In genomic region chr3:149314807-149315578, GRCh38 we compare ENCODE assay signal across 12 cellular contexts. TPM values are rescaled to one million over a fixed set of nuclear protein-coding genes. Genes with fewer than 3 reads are reported as not detected.
DNase-seq lines count a peak whose midpoint lies in the region; ATAC-seq and TF ChIP-seq lines count a peak whose summit lies in the region.
"Had no signal": no experiment of that assay in that cellular context is flagged by ENCODE, and none has a peak within 500 bp of the region (broad histone marks: within the 10 kb centered on the region; RNA-seq: fewer than 3 reads in every experiment).

No MANE protein-coding gene starts in this region.

- TF ChIP-seq POLR2A in gastroesophageal sphincter (IDR thresholded peaks at IDR 0.05), result no peak

- H3K9me3 ChIP-seq in skeletal muscle satellite cell (replicated peaks; ENCODE audit: low read length), result no peaks in the 10 kb centered on the region
- H3K9me3 ChIP-seq in gastroesophageal sphincter, result no peaks in the 10 kb centered on the region

- POLR2A ChIA-PET in HEK293T (lab: Yijun Ruan, JAX), result no interaction called here

- no peak overlapping the region for H3K4me3 ChIP-seq in skeletal muscle satellite cell (ENCODE audit: low read length)
- H3K4me3 ChIP-seq in gastroesophageal sphincter, result no peak overlapping the region

- no peak for TF ChIP-seq CTCF in gastroesophageal sphincter (IDR thresholded peaks at IDR 0.05)

- H3K27me3 ChIP-seq in skeletal muscle satellite cell (ENCODE audit: control insufficient read depth, insufficient read depth, low read length) (no peaks in the 10 kb centered on the region), gastroesophageal sphincter (no peaks in the 10 kb centered on the region)

- DNase-seq in GM04504 (ENCODE audit: low read depth), result peak; percentile 72
- peak; percentile 32 to 64 for DNase-seq in SW 1271 (lab: John Stamatoyannopoulos, UW)
- DNase-seq in left ventricle myocardium superior, result no peak
- DNase-seq in HEK293T (ENCODE audit: extremely low spot score), result no peak
- no peak for DNase-seq in activated naive CD4-positive, alpha-beta T cell treated with Interleukin-2 at 50 U/mL for 16 hours
- DNase-seq: activated B cell treated with CpG ODN at 0.5 μM for 24 hours; effector CD4-positive, alpha-beta T cell; NCI-H1930 had no signal

- CTCF ChIA-PET in HEK293T (lab: Yijun Ruan, JAX), result no interaction called here

- H3K4me1 ChIP-seq in skeletal muscle satellite cell (ENCODE audit: control insufficient read depth, insufficient read depth, low read length) (peaks cover 23% of the 10 kb centered on the region), gastroesophageal sphincter (no peaks in the 10 kb centered on the region)

- no peak for TF ChIP-seq EP300 in gastroesophageal sphincter (IDR thresholded peaks at IDR 0.05)

- H3K4me2 ChIP-seq in skeletal muscle satellite cell (ENCODE audit: low read length), result peak overlapping the region; percentile 45

- 52 to 89% methylated on average over 7 of the region's 7 CpGs for WGBS in gastroesophageal sphincter (ENCODE audit: low coverage in 1 of 2), 2 donors

- intact Hi-C loops in left ventricle myocardium superior (cut with micrococcal nuclease), result no loop called here

- H3K9ac ChIP-seq in skeletal muscle satellite cell (ENCODE audit: low read depth, low read length), result peak overlapping the region; percentile 31

- H3K27ac ChIP-seq in gastroesophageal sphincter, result no peak overlapping the region
- H3K27ac ChIP-seq: RWPE1 had no signal

- H3K36me3 ChIP-seq in skeletal muscle satellite cell (ENCODE audit: insufficient read depth, low read length) (no peaks in the 10 kb centered on the region), gastroesophageal sphincter (no peaks in the 10 kb centered on the region)

- ATAC-seq in left ventricle myocardium superior (peak; percentile 33), GM18520 (IDR thresholded peaks at IDR 0.05; ENCODE audit: unreplicated experiment) (no peak), gastroesophageal sphincter (no peak)

TF ChIP-seq in HEK293T, 16 proteins besides CTCF, POLR2A, EP300 and RAD21:
- TF ChIP-seq TARDBP (IDR thresholded peaks at IDR 0.05) (no peak), SUZ12 (IDR thresholded peaks at IDR 0.05) (no peak), ZNF384 (IDR thresholded peaks at IDR 0.05) (no peak), FOXM1 (IDR thresholded peaks at IDR 0.05; ENCODE audit: borderline replicate concordance) (no peak), CTBP1 (IDR thresholded peaks at IDR 0.05; ENCODE audit: borderline replicate concordance) (no peak), L3MBTL2 (conservative IDR thresholded peaks at IDR 0.05) (no peak)
- TF ChIP-seq, protein P1, sequence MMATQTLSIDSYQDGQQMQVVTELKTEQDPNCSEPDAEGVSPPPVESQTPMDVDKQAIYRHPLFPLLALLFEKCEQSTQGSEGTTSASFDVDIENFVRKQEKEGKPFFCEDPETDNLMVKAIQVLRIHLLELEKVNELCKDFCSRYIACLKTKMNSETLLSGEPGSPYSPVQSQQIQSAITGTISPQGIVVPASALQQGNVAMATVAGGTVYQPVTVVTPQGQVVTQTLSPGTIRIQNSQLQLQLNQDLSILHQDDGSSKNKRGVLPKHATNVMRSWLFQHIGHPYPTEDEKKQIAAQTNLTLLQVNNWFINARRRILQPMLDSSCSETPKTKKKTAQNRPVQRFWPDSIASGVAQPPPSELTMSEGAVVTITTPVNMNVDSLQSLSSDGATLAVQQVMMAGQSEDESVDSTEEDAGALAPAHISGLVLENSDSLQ (IDR thresholded peaks at IDR 0.05), result no peak
TF ChIP-seq in HEK293T: peak in this region for 0.

RNA-seq across cellular contexts. Expression of gene TM4SF18, which starts 18.4 kb away (rescaled TPM):
- 11.6 TPM for total RNA-seq in left ventricle myocardium superior
- total RNA-seq in skeletal muscle satellite cell (2012; rRNA removed), result 0.51 TPM in 1 of 2 replicates, not detected in the other
- 10 to 100 TPM in 1 of 4 donors, 1 to 10 TPM in 3; 1.7 to 10.2 (median 7.1) TPM for total RNA-seq in gastroesophageal sphincter
- total RNA-seq: activated B cell treated with CpG ODN at 0.5 μM for 24 hours had no signal

Comparison
In these comparisons a context has a peak if more than half of its experiments do, and no peak if none do; other contexts are left out.
1. DNase-seq: peak in GM04504 (single experiment) and SW 1271 (2 of 2); none in left ventricle myocardium superior (single experiment), HEK293T (single experiment) and activated naive CD4-positive, alpha-beta T cell treated with Interleukin-2 at 50 U/mL for 16 hours (single experiment).